7 cellular contexts compared by ENCODE assay signal in the genomic region with DNA sequence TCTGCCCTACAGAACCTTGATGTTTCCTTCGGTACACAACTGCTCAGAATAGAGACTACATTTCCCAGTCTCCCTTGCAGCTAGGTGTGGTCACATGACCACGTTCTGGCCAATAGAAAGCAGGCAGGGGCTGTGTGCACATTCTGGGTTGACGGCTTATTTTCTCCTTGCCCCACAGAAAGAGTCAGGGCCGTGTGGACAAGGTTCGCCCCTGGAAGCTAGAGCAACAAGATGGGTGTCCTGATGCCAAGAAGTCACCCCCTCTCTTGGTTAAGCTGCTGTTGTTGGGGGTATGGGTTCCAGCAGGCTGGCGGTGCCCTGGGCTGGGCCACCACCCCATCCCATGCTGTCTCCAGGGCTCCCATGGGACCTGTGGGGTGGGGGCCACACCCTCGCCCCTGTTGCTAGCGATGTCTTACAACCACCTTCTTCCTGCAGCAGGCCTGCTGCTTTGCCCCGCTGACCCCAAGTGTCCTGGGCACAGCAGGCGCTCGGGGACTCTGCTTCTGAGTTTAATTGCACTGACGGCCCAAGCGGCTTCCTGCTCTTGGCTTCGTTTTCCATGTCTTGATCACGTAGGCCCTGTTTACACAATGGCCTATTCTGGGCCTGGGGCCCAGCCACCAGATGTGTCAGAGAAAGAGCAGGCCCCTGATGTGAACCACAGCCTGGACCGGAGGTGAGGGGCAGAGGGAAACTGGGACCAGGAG. TPM values are rescaled to one million over a fixed set of nuclear protein-coding genes. Genes with fewer than 3 reads are reported as not detected.
DNase-seq lines count a peak whose midpoint lies in the region; ATAC-seq, FAIRE-seq and TF ChIP-seq lines count a peak whose summit lies in the region.

No MANE protein-coding gene starts in this region.

- DNase-seq in GM13976 (ENCODE audit: low spot score) (peak; percentile 83), NCI-H2171 (lab: John Stamatoyannopoulos, UW) (peak; percentile 74), H1 (ENCODE audit: low read depth in 1 of 2, low spot score in 2 of 2) (peak in 1 of 2 experiments; percentile 72), mesenchymal stem cell (peak; percentile 84)
- peak; percentile 49 for DNase-seq in activated CD4-positive, CD25-positive, alpha-beta regulatory T cell treated with anti-CD3 and anti-CD28 coated beads, Interleukin-2, amount 50 U/mL, for 72 hours
- DNase-seq in stimulated activated naive CD4-positive, alpha-beta T cell treated with Interleukin-2 at 50 U/mL for 16 hours (lab: John Stamatoyannopoulos, UW) = peak; percentile 17

- H2BK12ac ChIP-seq in H1 (ENCODE audit: low read depth, low read length) = no peak overlapping the region
- H2BK12ac ChIP-seq in mesenchymal stem cell (ENCODE audit: low read length in 2 of 2) = peak overlapping the region; percentile 69 to 79

- no peak overlapping the region for H3K56ac ChIP-seq in H1 (replicated peaks; ENCODE audit: insufficient read length, low read depth, low read length)

- H4K5ac ChIP-seq in H1 (ENCODE audit: insufficient read length, low read depth, low read length) = no peak overlapping the region

- peak; percentile 94 for FAIRE-seq in H1 (lab: Jason Lieb, UNC)

- H2BK15ac ChIP-seq in H1 (ENCODE audit: low read length) (peak overlapping the region; percentile 25; the same call in 1 of the 2 replicates), mesenchymal stem cell (ENCODE audit: low read depth, poor library complexity, severe bottlenecking) (peak overlapping the region; percentile 35)

- POLR2A ChIA-PET in H1 (lab: Charles Lee; ENCODE audit: partially characterized antibody) = interaction anchor here (0.8 kb wide), 1 partner anchor 9 kb away, joined by 3 read pairs; no protein-coding TSS in a partner anchor

- H3K18ac ChIP-seq in H1 (ENCODE audit: extremely low read depth, low read length) (no peak overlapping the region), mesenchymal stem cell (ENCODE audit: low read depth in 1 of 2, low read length in 2 of 2) (peak overlapping the region; percentile 74 to 81)

- H4K91ac ChIP-seq in H1 (replicated peaks; ENCODE audit: insufficient read length, low read length) = no peak overlapping the region
- H4K91ac ChIP-seq in mesenchymal stem cell (ENCODE audit: low read length) = peak overlapping the region; percentile 94

- peak overlapping the region; percentile 97 for H2AFZ ChIP-seq in H1 (ENCODE audit: low read length)
- peak overlapping the region; percentile 30 for H2AFZ ChIP-seq in mesenchymal stem cell (ENCODE audit: low read depth, low read length)

- no peak overlapping the region for H3K14ac ChIP-seq in H1 (ENCODE audit: insufficient read length)
- peak overlapping the region in 1 of 2 experiments; percentile 6 for H3K14ac ChIP-seq in mesenchymal stem cell (ENCODE audit: low read length in 2 of 2)

- peak overlapping the region; percentile 80 for H4K8ac ChIP-seq in H1 (ENCODE audit: extremely low read depth, insufficient read depth, low read length)
- peak overlapping the region; percentile 98 for H4K8ac ChIP-seq in mesenchymal stem cell (ENCODE audit: low read length)

- no peak for TF ChIP-seq POLR2A in H1 (IDR thresholded peaks at IDR 0.05; ENCODE audit: control extremely low read depth in 1 of 2, low read depth in 2 of 2, low read length in 2 of 2)

- H3K79me1 ChIP-seq in H1 (ENCODE audit: low read depth, low read length) (no peaks in the 10 kb centered on the region), mesenchymal stem cell (replicated peaks; ENCODE audit: low read length, poor library complexity, severe bottlenecking) (peaks cover 36% of the 10 kb centered on the region)

- TF ChIP-seq CTCF in GM13976 (IDR thresholded peaks at IDR 0.05; ENCODE audit: borderline replicate concordance, control extremely low read depth, extremely low read depth, insufficient read depth, missing control alignments) (no peak), H1 (IDR thresholded peaks at IDR 0.05; ENCODE audit: control extremely low read depth in 1 of 3, insufficient read depth in 1 of 3, low read depth in 1 of 3, low read length in 3 of 3) (no peak)

- no peak overlapping the region for H3K23ac ChIP-seq in H1 (ENCODE audit: insufficient read length)
- H3K23ac ChIP-seq in mesenchymal stem cell (ENCODE audit: low read length in 2 of 2) = no peak overlapping the region

- no peaks in the 10 kb centered on the region for H3K79me2 ChIP-seq in H1 (ENCODE audit: control insufficient read depth in 1 of 2, insufficient read depth in 2 of 2, low read length in 2 of 2)

- 77% methylated on average over 16 of the region's 16 CpGs; no CpG with 5 or more reads in 1 of the 2 experiments for WGBS in H1 (ENCODE audit: extremely low coverage in 1 of 2, insufficient coverage in 1 of 2, insufficient read length in 1 of 2, insufficient replicate concordance in 2 of 2, low coverage in 1 of 2, low lambda C conversion rate in 2 of 2, missing lambda C conversion rate in 1 of 2), 2 experiments
- 38% methylated on average over 16 of the region's 16 CpGs for WGBS in mesenchymal stem cell

- peak overlapping the region in 1 of 4 experiments; percentile 3; a peak in 1 of 8 replicates for H3K4me3 ChIP-seq in H1 (ENCODE audit: extremely low read depth in 1 of 4, insufficient read depth in 2 of 4, low read depth in 3 of 4, low read length in 4 of 4)
- peak overlapping the region in 1 of 2 experiments; percentile 25 for H3K4me3 ChIP-seq in mesenchymal stem cell (ENCODE audit: insufficient read depth in 1 of 2, low read depth in 1 of 2, low read length in 2 of 2)

- peak; percentile 60 for ATAC-seq in HG02840 (IDR thresholded peaks at IDR 0.05; ENCODE audit: low FRiP score, unreplicated experiment)

- no peaks in the 10 kb centered on the region for H3K23me2 ChIP-seq in H1 (ENCODE audit: low read depth, low read length)

- H3K27me3 ChIP-seq in H1 (replicated peaks in 1 of 4; ENCODE audit: control insufficient read depth in 3 of 4, extremely low read depth in 1 of 4, insufficient read depth in 3 of 4, low read length in 3 of 4) = no peaks in the 10 kb centered on the region
- no peaks in the 10 kb centered on the region for H3K27me3 ChIP-seq in mesenchymal stem cell (ENCODE audit: control insufficient read depth in 1 of 2, insufficient read depth in 1 of 2, low read length in 2 of 2)

- H2BK20ac ChIP-seq in H1 (ENCODE audit: low read length) = no peak overlapping the region

- CTCF ChIA-PET in H1 (lab: Charles Lee; ENCODE audit: partially characterized antibody) = interaction anchor here (0.5 to 12.8 kb wide), 17 partner anchors 7 to 262 kb away, joined by 3 to 172 read pairs (median 6); no protein-coding TSS in a partner anchor

- no peak overlapping the region for H2AK5ac ChIP-seq in H1 (ENCODE audit: low read depth, low read length)
- peak overlapping the region; percentile 14 for H2AK5ac ChIP-seq in mesenchymal stem cell (ENCODE audit: low read length, severe bottlenecking)

- H3K27ac ChIP-seq in H1 (ENCODE audit: low read depth, low read length) (no peak overlapping the region), mesenchymal stem cell (ENCODE audit: low read length, poor library complexity, severe bottlenecking) (peak overlapping the region; percentile 63)

- no peaks in the 10 kb centered on the region for H4K20me1 ChIP-seq in H1 (replicated peaks in 1 of 2; ENCODE audit: control insufficient read depth in 1 of 2, insufficient read depth in 2 of 2, low read length in 2 of 2)

- peaks cover 0 to 3% (median under 1%) of the 10 kb centered on the region in 4 experiments; a peak in 2 of 7 replicates for H3K4me1 ChIP-seq in H1 (replicated peaks in 1 of 4; ENCODE audit: control insufficient read depth in 3 of 4, insufficient read depth in 4 of 4, low read length in 3 of 4)
- peaks cover 50% of the 10 kb centered on the region for H3K4me1 ChIP-seq in mesenchymal stem cell (ENCODE audit: control insufficient read depth, insufficient read depth, low read depth, low read length)

- peak overlapping the region; percentile 12 to 20; a peak in 1 of 4 replicates for H3K4me2 ChIP-seq in H1 (ENCODE audit: insufficient read depth in 1 of 2, low read depth in 2 of 2, low read length in 2 of 2)
- H3K4me2 ChIP-seq in mesenchymal stem cell (ENCODE audit: low read length, poor library complexity, severe bottlenecking) = no peak overlapping the region

- H3K4ac ChIP-seq in H1 (replicated peaks; ENCODE audit: insufficient read length, low read depth, low read length) (no peak overlapping the region), mesenchymal stem cell (ENCODE audit: low read depth in 1 of 2, low read length in 2 of 2) (peak overlapping the region; percentile 55 to 84)

- no peaks in the 10 kb centered on the region for H3K36me3 ChIP-seq in H1 (ENCODE audit: control insufficient read depth in 2 of 4, insufficient read depth in 4 of 4, low read length in 3 of 4)
- peaks cover 17 to 48% of the 10 kb centered on the region in 2 experiments for H3K36me3 ChIP-seq in mesenchymal stem cell (ENCODE audit: control insufficient read depth in 1 of 2, insufficient read depth in 2 of 2, low read depth in 1 of 2, low read length in 2 of 2)

- in situ Hi-C loops in GM13976 (cut with MboI; ENCODE audit: low sequenced_read_pairs, unreplicated experiment) = no loop called here

- TF ChIP-seq RAD21 in H1 (IDR thresholded peaks at IDR 0.05 in 1 of 2, conservative IDR thresholded peaks at IDR 0.05 in 1 of 2; ENCODE audit: low read depth in 2 of 2, low read length in 2 of 2) = no peak

- H3K9me3 ChIP-seq in H1 (ENCODE audit: insufficient read depth in 2 of 2, low read depth in 1 of 2, low read length in 1 of 2) (no peaks in the 10 kb centered on the region), mesenchymal stem cell (ENCODE audit: control insufficient read depth, low read length) (no peaks in the 10 kb centered on the region)

- H2BK120ac ChIP-seq in H1 (replicated peaks; ENCODE audit: low read depth, low read length) (no peak overlapping the region), mesenchymal stem cell (ENCODE audit: low read depth, low read length) (peak overlapping the region; percentile 74)

- H2BK5ac ChIP-seq in H1 (ENCODE audit: low read depth, low read length) = 0 out of 2 replicates have a peak overlapping the region, but pooled peaks have one; percentile 35
- H2BK5ac ChIP-seq in mesenchymal stem cell (ENCODE audit: low read depth, low read length, poor library complexity, severe bottlenecking) = no peak overlapping the region

- H3K9ac ChIP-seq in H1 (replicated peaks in 1 of 4; ENCODE audit: extremely low read depth in 1 of 4, low read depth in 3 of 4, low read length in 3 of 4) (no peak overlapping the region), mesenchymal stem cell (ENCODE audit: low read length) (peak overlapping the region; percentile 64)

- TF ChIP-seq EP300 in H1 (IDR thresholded peaks at IDR 0.05; ENCODE audit: borderline replicate concordance in 1 of 2, low read depth in 2 of 2, low read length in 2 of 2) = no peak

RNA-seq across cellular contexts. Expression of gene ABTB1, which starts 24.9 kb away (rescaled TPM):
- 7.0 and 9.4 TPM in 2 replicates for total RNA-seq in H1 (2021; fragmentation: NEBNext Ultra II Directional; extraction: Animal tissue kit (Norgen Biotek cat#: 25700))
- polyA plus RNA-seq in H1 (2011; rRNA removed) = 7.1 and 12.8 TPM in 2 replicates
- polyA plus RNA-seq in H1 (2011; cell fraction: cytosol; rRNA removed) = 11.4 TPM
- polyA plus RNA-seq in H1 (2011; cell fraction: nucleus; rRNA removed) = 56.1 TPM
- polyA plus RNA-seq in H1 (2012, experiment 1 of 2) = 4.9 to 6.9 TPM (median 6.6 TPM) in 4 replicates
- polyA plus RNA-seq in H1 (2012, experiment 2 of 2) = 4.4 TPM
- 3.8 TPM for polyA plus RNA-seq in H1 (2013, experiment 1 of 2)
- 4.3 TPM for polyA plus RNA-seq in H1 (2013, experiment 2 of 2)
- polyA minus RNA-seq in H1 (2011; rRNA and poly(A)+ RNA removed) = 6.0 and 7.2 TPM in 2 replicates
- 5.5 TPM for polyA minus RNA-seq in H1 (2011; cell fraction: cytosol; rRNA and poly(A)+ RNA removed)
- polyA minus RNA-seq in H1 (2011; cell fraction: nucleus; rRNA and poly(A)+ RNA removed) = 14.8 TPM
- 6.8 TPM for polyA plus RNA-seq in mesenchymal stem cell (2013, experiment 1 of 2)
- 6.6 TPM for polyA plus RNA-seq in mesenchymal stem cell (2013, experiment 2 of 2)
